1 cellular context compared by ENCODE assay signal in genomic region chr5:10677533-10677932, GRCh38.
TF ChIP-seq lines count a peak whose summit lies in the region.

No MANE protein-coding gene starts in this region.

TF ChIP-seq in K562, 482 proteins besides CTCF, POLR2A, EP300 and RAD21:
- TF ChIP-seq FOS (IDR thresholded peaks at IDR 0.05; ENCODE audit: extremely low read depth, insufficient read length), result no peak
- TF ChIP-seq NELFE (IDR thresholded peaks at IDR 0.05; ENCODE audit: insufficient read depth, insufficient read length), result no peak
- no peak for TF ChIP-seq RAD51 (IDR thresholded peaks at IDR 0.05; ENCODE audit: borderline replicate concordance, low read depth)
- TF ChIP-seq TCF7 (IDR thresholded peaks at IDR 0.05; ENCODE audit: borderline replicate concordance), result no peak
- no peak for TF ChIP-seq GTF2F1 (IDR thresholded peaks at IDR 0.05; ENCODE audit: low read depth, low read length)
- TF ChIP-seq ZNF408 (CRISPR knock-in tag; IDR thresholded peaks at IDR 0.05; ENCODE audit: low read depth), result no peak
- no peak for TF ChIP-seq ATF4 (CRISPR knock-in tag; IDR thresholded peaks at IDR 0.05)
- no peak for TF ChIP-seq ZBTB8A (IDR thresholded peaks at IDR 0.05; ENCODE audit: partially characterized antibody)
- TF ChIP-seq POLR2AphosphoS2 (IDR thresholded peaks at IDR 0.05; ENCODE audit: low read length), result 0 out of 2 replicates have a peak, but pooled peaks have one; percentile 54
- TF ChIP-seq ZFPM2 (CRISPR knock-in tag; IDR thresholded peaks at IDR 0.05), result no peak
- TF ChIP-seq CHAMP1 (IDR thresholded peaks at IDR 0.05), result no peak
- TF ChIP-seq SMARCB1 (IDR thresholded peaks at IDR 0.05; ENCODE audit: insufficient read length, low read depth), result no peak
- TF ChIP-seq SUPT5H (IDR thresholded peaks at IDR 0.05), result peak; percentile 18; the same call in 1 of the 2 replicates
- TF ChIP-seq HNRNPLL (IDR thresholded peaks at IDR 0.05; ENCODE audit: low read depth, low read length, poor library complexity, severe bottlenecking), result no peak
- TF ChIP-seq, protein P1, sequence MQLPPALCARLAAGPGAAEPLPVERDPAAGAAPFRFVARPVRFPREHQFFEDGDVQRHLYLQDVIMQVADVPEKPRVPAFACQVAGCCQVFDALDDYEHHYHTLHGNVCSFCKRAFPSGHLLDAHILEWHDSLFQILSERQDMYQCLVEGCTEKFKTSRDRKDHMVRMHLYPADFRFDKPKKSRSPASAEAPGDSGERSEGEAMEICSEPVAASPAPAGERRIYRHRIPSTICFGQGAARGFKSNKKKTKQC (CRISPR knock-in tag; IDR thresholded peaks at IDR 0.05), result no peak
- TF ChIP-seq MCM5 (IDR thresholded peaks at IDR 0.05; ENCODE audit: low read depth), result no peak
